2 cellular contexts compared by ENCODE assay signal in the genomic region with DNA sequence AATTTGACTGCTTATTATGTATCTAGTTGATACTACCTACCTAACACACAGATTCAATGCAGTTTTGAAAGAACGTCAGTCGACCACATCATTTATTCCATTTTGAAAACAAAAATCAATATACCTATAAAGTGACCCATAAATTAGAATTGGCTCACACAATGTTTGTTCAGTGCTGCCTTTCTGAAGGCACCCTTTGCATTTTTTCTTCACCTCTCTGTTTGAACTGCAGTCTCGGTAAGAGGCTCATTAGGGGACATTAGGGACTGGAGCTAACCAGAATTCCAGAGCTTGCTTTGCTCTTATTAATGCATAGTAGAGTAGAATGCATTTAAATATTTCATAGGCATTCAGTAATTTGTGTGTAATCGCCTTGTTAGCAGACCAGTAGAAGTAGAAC.
TF ChIP-seq lines count a peak whose summit lies in the region.

No MANE protein-coding gene starts in this region.

TF ChIP-seq in SK-N-SH treated with all-trans-retinoic acid at 6 μM for 48 hours, 23 proteins besides CTCF, POLR2A, EP300 and RAD21 (continued from another document):
- TF ChIP-seq, protein P1, sequence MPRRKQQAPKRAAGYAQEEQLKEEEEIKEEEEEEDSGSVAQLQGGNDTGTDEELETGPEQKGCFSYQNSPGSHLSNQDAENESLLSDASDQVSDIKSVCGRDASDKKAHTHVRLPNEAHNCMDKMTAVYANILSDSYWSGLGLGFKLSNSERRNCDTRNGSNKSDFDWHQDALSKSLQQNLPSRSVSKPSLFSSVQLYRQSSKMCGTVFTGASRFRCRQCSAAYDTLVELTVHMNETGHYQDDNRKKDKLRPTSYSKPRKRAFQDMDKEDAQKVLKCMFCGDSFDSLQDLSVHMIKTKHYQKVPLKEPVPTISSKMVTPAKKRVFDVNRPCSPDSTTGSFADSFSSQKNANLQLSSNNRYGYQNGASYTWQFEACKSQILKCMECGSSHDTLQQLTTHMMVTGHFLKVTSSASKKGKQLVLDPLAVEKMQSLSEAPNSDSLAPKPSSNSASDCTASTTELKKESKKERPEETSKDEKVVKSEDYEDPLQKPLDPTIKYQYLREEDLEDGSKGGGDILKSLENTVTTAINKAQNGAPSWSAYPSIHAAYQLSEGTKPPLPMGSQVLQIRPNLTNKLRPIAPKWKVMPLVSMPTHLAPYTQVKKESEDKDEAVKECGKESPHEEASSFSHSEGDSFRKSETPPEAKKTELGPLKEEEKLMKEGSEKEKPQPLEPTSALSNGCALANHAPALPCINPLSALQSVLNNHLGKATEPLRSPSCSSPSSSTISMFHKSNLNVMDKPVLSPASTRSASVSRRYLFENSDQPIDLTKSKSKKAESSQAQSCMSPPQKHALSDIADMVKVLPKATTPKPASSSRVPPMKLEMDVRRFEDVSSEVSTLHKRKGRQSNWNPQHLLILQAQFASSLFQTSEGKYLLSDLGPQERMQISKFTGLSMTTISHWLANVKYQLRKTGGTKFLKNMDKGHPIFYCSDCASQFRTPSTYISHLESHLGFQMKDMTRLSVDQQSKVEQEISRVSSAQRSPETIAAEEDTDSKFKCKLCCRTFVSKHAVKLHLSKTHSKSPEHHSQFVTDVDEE (CRISPR knock-in tag; IDR thresholded peaks at IDR 0.05), result no peak
- TF ChIP-seq ZNF565 (CRISPR knock-in tag; conservative IDR thresholded peaks at IDR 0.05; ENCODE audit: low read depth) (no peak), GLIS3 (CRISPR knock-in tag; IDR thresholded peaks at IDR 0.05) (no peak), OSR1 (CRISPR knock-in tag; IDR thresholded peaks at IDR 0.05) (no peak), CSDC2 (CRISPR knock-in tag; IDR thresholded peaks at IDR 0.05) (no peak), TOX (CRISPR knock-in tag; IDR thresholded peaks at IDR 0.05; ENCODE audit: borderline replicate concordance) (no peak), TCF4 (CRISPR knock-in tag; IDR thresholded peaks at IDR 0.05; ENCODE audit: borderline replicate concordance) (no peak)
- TF ChIP-seq, protein P2, sequence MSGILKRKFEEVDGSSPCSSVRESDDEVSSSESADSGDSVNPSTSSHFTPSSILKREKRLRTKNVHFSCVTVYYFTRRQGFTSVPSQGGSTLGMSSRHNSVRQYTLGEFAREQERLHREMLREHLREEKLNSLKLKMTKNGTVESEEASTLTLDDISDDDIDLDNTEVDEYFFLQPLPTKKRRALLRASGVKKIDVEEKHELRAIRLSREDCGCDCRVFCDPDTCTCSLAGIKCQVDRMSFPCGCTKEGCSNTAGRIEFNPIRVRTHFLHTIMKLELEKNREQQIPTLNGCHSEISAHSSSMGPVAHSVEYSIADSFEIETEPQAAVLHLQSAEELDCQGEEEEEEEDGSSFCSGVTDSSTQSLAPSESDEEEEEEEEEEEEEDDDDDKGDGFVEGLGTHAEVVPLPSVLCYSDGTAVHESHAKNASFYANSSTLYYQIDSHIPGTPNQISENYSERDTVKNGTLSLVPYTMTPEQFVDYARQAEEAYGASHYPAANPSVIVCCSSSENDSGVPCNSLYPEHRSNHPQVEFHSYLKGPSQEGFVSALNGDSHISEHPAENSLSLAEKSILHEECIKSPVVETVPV (CRISPR knock-in tag; IDR thresholded peaks at IDR 0.05), result no peak

TF ChIP-seq in GM23338, 12 proteins besides CTCF, POLR2A, EP300 and RAD21 (continued from another document):
- TF ChIP-seq, protein P3, sequence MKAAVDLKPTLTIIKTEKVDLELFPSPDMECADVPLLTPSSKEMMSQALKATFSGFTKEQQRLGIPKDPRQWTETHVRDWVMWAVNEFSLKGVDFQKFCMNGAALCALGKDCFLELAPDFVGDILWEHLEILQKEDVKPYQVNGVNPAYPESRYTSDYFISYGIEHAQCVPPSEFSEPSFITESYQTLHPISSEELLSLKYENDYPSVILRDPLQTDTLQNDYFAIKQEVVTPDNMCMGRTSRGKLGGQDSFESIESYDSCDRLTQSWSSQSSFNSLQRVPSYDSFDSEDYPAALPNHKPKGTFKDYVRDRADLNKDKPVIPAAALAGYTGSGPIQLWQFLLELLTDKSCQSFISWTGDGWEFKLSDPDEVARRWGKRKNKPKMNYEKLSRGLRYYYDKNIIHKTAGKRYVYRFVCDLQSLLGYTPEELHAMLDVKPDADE (IDR thresholded peaks at IDR 0.05), result no peak
- TF ChIP-seq EZH2phosphoT487 (IDR thresholded peaks at IDR 0.05; ENCODE audit: unreplicated experiment) (no peak), ZNF114 (CRISPR knock-in tag; IDR thresholded peaks at IDR 0.05) (no peak), STAT1 (IDR thresholded peaks at IDR 0.05; ENCODE audit: unreplicated experiment) (no peak), EZH2 (IDR thresholded peaks at IDR 0.05; ENCODE audit: low read depth, unreplicated experiment) (no peak), ZNF331 (CRISPR knock-in tag; IDR thresholded peaks at IDR 0.05; ENCODE audit: low read depth) (no peak)
- TF ChIP-seq, protein P4, sequence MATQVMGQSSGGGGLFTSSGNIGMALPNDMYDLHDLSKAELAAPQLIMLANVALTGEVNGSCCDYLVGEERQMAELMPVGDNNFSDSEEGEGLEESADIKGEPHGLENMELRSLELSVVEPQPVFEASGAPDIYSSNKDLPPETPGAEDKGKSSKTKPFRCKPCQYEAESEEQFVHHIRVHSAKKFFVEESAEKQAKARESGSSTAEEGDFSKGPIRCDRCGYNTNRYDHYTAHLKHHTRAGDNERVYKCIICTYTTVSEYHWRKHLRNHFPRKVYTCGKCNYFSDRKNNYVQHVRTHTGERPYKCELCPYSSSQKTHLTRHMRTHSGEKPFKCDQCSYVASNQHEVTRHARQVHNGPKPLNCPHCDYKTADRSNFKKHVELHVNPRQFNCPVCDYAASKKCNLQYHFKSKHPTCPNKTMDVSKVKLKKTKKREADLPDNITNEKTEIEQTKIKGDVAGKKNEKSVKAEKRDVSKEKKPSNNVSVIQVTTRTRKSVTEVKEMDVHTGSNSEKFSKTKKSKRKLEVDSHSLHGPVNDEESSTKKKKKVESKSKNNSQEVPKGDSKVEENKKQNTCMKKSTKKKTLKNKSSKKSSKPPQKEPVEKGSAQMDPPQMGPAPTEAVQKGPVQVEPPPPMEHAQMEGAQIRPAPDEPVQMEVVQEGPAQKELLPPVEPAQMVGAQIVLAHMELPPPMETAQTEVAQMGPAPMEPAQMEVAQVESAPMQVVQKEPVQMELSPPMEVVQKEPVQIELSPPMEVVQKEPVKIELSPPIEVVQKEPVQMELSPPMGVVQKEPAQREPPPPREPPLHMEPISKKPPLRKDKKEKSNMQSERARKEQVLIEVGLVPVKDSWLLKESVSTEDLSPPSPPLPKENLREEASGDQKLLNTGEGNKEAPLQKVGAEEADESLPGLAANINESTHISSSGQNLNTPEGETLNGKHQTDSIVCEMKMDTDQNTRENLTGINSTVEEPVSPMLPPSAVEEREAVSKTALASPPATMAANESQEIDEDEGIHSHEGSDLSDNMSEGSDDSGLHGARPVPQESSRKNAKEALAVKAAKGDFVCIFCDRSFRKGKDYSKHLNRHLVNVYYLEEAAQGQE (IDR thresholded peaks at IDR 0.05; ENCODE audit: unreplicated experiment), result no peak
TF ChIP-seq in GM23338: peak in this region for 0.
